In the genomic region with DNA sequence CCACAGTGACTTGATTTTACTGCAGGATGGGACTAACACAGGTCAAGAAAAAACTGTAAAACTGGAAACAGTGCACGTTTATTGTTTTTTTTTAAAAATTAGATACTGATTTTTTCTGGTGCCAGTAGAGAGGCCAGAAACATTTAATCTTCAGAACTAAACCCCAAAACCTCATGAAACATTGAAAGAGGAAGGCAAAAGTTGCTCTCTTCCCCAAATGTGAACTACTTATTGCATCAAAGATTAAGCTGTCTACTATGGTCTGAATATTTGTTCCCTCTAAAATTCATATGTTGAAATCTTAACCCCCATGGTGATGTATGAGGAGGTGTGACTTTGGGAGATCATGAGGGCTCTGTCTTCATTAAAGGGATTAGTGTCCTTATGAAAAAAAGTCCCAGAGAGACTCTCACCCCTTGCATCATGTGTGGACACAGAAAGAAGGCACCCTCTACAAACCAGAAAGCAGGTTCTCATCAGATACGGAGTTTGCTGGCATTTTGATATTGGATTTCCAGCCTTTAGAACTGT, we compare ENCODE assay signal across 1 cellular context.
TF ChIP-seq lines count a peak whose summit lies in the region.

No MANE protein-coding gene starts in this region.

TF ChIP-seq in HepG2, 621 proteins besides CTCF, POLR2A, EP300 and RAD21 (continued from another document):
- TF ChIP-seq, protein P1, sequence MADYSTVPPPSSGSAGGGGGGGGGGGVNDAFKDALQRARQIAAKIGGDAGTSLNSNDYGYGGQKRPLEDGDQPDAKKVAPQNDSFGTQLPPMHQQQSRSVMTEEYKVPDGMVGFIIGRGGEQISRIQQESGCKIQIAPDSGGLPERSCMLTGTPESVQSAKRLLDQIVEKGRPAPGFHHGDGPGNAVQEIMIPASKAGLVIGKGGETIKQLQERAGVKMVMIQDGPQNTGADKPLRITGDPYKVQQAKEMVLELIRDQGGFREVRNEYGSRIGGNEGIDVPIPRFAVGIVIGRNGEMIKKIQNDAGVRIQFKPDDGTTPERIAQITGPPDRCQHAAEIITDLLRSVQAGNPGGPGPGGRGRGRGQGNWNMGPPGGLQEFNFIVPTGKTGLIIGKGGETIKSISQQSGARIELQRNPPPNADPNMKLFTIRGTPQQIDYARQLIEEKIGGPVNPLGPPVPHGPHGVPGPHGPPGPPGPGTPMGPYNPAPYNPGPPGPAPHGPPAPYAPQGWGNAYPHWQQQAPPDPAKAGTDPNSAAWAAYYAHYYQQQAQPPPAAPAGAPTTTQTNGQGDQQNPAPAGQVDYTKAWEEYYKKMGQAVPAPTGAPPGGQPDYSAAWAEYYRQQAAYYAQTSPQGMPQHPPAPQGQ (CRISPR knock-in tag; IDR thresholded peaks at IDR 0.05; ENCODE audit: borderline replicate concordance): no peak
- TF ChIP-seq, protein P2, sequence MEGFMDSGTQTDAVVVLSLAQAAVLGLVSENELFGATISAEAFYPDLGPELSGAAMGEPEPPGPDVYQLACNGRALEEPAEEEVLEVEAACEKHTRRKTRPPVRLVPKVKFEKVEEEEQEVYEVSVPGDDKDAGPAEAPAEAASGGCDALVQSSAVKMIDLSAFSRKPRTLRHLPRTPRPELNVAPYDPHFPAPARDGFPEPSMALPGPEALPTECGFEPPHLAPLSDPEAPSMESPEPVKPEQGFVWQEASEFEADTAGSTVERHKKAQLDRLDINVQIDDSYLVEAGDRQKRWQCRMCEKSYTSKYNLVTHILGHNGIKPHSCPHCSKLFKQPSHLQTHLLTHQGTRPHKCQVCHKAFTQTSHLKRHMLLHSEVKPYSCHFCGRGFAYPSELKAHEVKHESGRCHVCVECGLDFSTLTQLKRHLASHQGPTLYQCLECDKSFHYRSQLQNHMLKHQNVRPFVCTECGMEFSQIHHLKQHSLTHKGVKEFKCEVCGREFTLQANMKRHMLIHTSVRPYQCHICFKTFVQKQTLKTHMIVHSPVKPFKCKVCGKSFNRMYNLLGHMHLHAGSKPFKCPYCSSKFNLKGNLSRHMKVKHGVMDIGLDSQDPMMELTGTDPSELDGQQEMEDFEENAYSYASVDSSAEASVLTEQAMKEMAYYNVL (CRISPR knock-in tag; IDR thresholded peaks at IDR 0.05; ENCODE audit: borderline replicate concordance): no peak
- TF ChIP-seq TAF15 (IDR thresholded peaks at IDR 0.05; ENCODE audit: low read depth, low read length, poor library complexity, severe bottlenecking): no peak
- TF ChIP-seq, protein P3, sequence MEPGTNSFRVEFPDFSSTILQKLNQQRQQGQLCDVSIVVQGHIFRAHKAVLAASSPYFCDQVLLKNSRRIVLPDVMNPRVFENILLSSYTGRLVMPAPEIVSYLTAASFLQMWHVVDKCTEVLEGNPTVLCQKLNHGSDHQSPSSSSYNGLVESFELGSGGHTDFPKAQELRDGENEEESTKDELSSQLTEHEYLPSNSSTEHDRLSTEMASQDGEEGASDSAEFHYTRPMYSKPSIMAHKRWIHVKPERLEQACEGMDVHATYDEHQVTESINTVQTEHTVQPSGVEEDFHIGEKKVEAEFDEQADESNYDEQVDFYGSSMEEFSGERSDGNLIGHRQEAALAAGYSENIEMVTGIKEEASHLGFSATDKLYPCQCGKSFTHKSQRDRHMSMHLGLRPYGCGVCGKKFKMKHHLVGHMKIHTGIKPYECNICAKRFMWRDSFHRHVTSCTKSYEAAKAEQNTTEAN (CRISPR knock-in tag; conservative IDR thresholded peaks at IDR 0.05): no peak
- no peak for TF ChIP-seq HNRNPK (IDR thresholded peaks at IDR 0.05; ENCODE audit: low read depth, low read length, poor library complexity, severe bottlenecking)
- TF ChIP-seq, protein P4, sequence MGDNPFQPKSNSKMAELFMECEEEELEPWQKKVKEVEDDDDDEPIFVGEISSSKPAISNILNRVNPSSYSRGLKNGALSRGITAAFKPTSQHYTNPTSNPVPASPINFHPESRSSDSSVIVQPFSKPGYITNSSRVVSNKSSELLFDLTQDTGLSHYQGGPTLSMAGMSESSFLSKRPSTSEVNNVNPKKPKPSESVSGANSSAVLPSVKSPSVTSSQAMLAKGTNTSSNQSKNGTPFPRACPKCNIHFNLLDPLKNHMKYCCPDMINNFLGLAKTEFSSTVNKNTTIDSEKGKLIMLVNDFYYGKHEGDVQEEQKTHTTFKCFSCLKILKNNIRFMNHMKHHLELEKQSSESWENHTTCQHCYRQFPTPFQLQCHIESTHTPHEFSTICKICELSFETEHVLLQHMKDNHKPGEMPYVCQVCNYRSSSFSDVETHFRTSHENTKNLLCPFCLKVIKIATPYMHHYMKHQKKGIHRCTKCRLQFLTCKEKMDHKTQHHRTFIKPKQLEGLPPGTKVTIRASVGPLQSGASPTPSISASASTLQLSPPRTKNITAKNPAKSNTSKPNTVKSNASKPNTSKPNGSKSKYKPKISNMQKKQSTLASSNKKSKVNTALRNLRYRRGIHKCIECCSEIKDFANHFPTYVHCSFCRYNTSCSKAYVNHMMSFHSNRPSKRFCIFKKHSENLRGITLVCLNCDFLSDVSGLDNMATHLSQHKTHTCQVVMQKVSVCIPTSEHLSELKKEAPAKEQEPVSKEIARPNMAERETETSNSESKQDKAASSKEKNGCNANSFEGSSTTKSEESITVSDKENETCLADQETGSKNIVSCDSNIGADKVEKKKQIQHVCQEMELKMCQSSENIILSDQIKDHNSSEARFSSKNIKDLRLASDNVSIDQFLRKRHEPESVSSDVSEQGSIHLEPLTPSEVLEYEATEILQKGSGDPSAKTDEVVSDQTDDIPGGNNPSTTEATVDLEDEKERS (CRISPR knock-in tag; IDR thresholded peaks at IDR 0.05): no peak
- no peak for TF ChIP-seq ZNF329 (CRISPR knock-in tag; IDR thresholded peaks at IDR 0.05; ENCODE audit: low read depth)
